1 cellular context compared by ENCODE assay signal in genomic region chr6:158769696-158770446, GRCh38.
TF ChIP-seq lines count a peak whose summit lies in the region.

No MANE protein-coding gene starts in this region.

TF ChIP-seq in GM12878, 131 proteins besides CTCF, POLR2A, EP300 and RAD21:
- TF ChIP-seq SIN3A (IDR thresholded peaks at IDR 0.05; ENCODE audit: low read depth, low read length) (no peak), SUPT20H (IDR thresholded peaks at IDR 0.05; ENCODE audit: borderline replicate concordance, control insufficient read depth, low read depth, low read length) (no peak), ATF7 (IDR thresholded peaks at IDR 0.05; ENCODE audit: low read depth) (no peak)
TF ChIP-seq in GM12878: peak in this region for 0.
